ENCODE assay signal across 21 cellular contexts in the genomic region with DNA sequence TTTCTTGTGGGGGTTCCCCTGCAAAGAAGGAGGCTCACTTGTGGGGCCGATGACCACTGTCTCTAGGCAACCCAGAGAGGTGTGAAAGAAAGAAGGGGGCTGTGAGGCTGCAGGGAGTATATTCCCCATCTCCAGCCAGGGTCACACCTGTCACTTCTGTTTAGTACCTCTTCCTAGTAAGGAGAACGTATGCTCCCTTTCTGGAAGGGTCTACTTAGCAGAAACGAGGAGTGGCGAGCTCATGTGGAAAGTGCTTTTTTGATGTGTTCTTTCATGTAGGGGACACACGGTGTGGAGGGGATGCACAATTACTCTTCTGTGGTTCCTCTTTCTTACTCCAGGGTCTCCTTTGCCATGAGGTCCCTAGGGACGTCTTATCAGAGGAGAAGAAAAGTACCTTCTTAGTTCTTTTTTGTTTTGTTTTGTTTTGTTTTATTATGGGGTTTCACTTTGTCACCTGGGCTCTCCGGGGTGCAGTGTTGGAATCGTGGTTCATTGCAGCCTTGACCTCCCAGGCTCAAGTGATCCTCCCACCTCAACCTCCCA. TPM values are rescaled to one million over a fixed set of nuclear protein-coding genes. Genes with fewer than 3 reads are reported as not detected.
DNase-seq lines count a peak whose midpoint lies in the region; ATAC-seq and TF ChIP-seq lines count a peak whose summit lies in the region.
"Had no signal": no experiment of that assay in that cellular context is flagged by ENCODE, and none has a peak within 500 bp of the region (broad histone marks: within the 10 kb centered on the region; RNA-seq: fewer than 3 reads in every experiment).

No MANE protein-coding gene starts in this region.

- peak overlapping the region; percentile 17 for H3K4me3 Mint-ChIP-seq in activated CD4-positive, alpha-beta memory T cell treated with anti-CD3 and anti-CD28 coated beads for 36 hours
- H3K4me3 Mint-ChIP-seq in activated CD4-positive, alpha-beta memory T cell treated with anti-CD3 and anti-CD28 coated beads, Interleukin-2, amount 10 ng/mL, durations not matched to agents 7 days and 5 days, result no peak overlapping the region
- peak overlapping the region; percentile 54 for H3K4me3 Mint-ChIP-seq in activated CD8-positive, alpha-beta T cell treated with anti-CD3 and anti-CD28 coated beads for 36 hours
- peak overlapping the region; percentile 65 for H3K4me3 Mint-ChIP-seq in stimulated activated effector memory CD8-positive, alpha-beta T cell treated with anti-CD3 and anti-CD28 coated beads, Interleukin-12 subunit alpha, Interleukin-12 subunit beta, amount 100 ng/mL, for 72 hours
- H3K4me3 Mint-ChIP-seq: GM23338, nephron had no signal

- POLR2A ChIA-PET in activated CD4-positive, alpha-beta memory T cell treated with anti-CD3 and anti-CD28 coated beads for 36 hours (lab: Charles Lee), result no interaction called here
- POLR2A ChIA-PET in activated CD4-positive, alpha-beta memory T cell treated with anti-CD3 and anti-CD28 coated beads, Interleukin-2, amount 10 ng/mL, durations not matched to agents 7 days and 5 days (lab: Charles Lee), result interaction anchor here (0.7 to 1.6 kb wide), 4 partner anchors 11 to 33 kb away, joined by 3 to 4 read pairs (median 4); no protein-coding TSS in a partner anchor
- POLR2A ChIA-PET in activated CD8-positive, alpha-beta T cell treated with anti-CD3 and anti-CD28 coated beads for 36 hours (lab: Charles Lee), result interaction anchor here (0.9 to 5.9 kb wide), 6 partner anchors 8 to 99 kb away, joined by 3 to 39 read pairs (median 10); a partner anchor contains a TSS

- no peaks in the 10 kb centered on the region for H3K27me3 Mint-ChIP-seq in activated CD4-positive, alpha-beta memory T cell treated with anti-CD3 and anti-CD28 coated beads for 36 hours
- H3K27me3 Mint-ChIP-seq in activated CD4-positive, alpha-beta memory T cell treated with anti-CD3 and anti-CD28 coated beads, Interleukin-2, amount 10 ng/mL, durations not matched to agents 7 days and 5 days, result no peaks in the 10 kb centered on the region
- no peaks in the 10 kb centered on the region for H3K27me3 Mint-ChIP-seq in activated CD8-positive, alpha-beta T cell treated with anti-CD3 and anti-CD28 coated beads for 36 hours

- no peak for TF ChIP-seq CTCF in activated CD8-positive, alpha-beta T cell treated with anti-CD3 and anti-CD28 coated beads for 36 hours (IDR thresholded peaks at IDR 0.05)
- TF ChIP-seq CTCF in coronary artery (IDR thresholded peaks at IDR 0.05), result no peak

- peak overlapping the region; percentile 78 for H3K27ac Mint-ChIP-seq in activated CD4-positive, alpha-beta memory T cell treated with anti-CD3 and anti-CD28 coated beads for 36 hours
- H3K27ac Mint-ChIP-seq in activated CD4-positive, alpha-beta memory T cell treated with anti-CD3 and anti-CD28 coated beads, Interleukin-2, amount 10 ng/mL, durations not matched to agents 7 days and 5 days, result no peak overlapping the region
- peak overlapping the region; percentile 83 for H3K27ac Mint-ChIP-seq in activated CD8-positive, alpha-beta T cell treated with anti-CD3 and anti-CD28 coated beads for 36 hours
- no peak overlapping the region for H3K27ac Mint-ChIP-seq in stimulated activated effector memory CD8-positive, alpha-beta T cell treated with anti-CD3 and anti-CD28 coated beads, Interleukin-12 subunit alpha, Interleukin-12 subunit beta, amount 100 ng/mL, for 72 hours
- H3K27ac Mint-ChIP-seq: GM23338, nephron had no signal

- intact Hi-C loops in activated CD4-positive, alpha-beta memory T cell treated with anti-CD3 and anti-CD28 coated beads for 36 hours (cut with micrococcal nuclease), result loop anchor here (1.0 kb wide), 1 partner anchor 9 kb away; no protein-coding TSS in a partner anchor
- intact Hi-C loops in activated CD8-positive, alpha-beta T cell treated with anti-CD3 and anti-CD28 coated beads for 36 hours (cut with micrococcal nuclease), result loop anchor here (2.0 kb wide), 1 partner anchor 15 kb away; no protein-coding TSS in a partner anchor

- DNase-seq in activated CD4-positive, alpha-beta memory T cell treated with anti-CD3 and anti-CD28 coated beads for 36 hours, result peak; percentile 36
- DNase-seq in activated CD4-positive, alpha-beta memory T cell treated with anti-CD3 and anti-CD28 coated beads, Interleukin-2, amount 10 ng/mL, durations not matched to agents 7 days and 5 days, result no peak
- DNase-seq in activated CD8-positive, alpha-beta T cell treated with anti-CD3 and anti-CD28 coated beads for 36 hours, result peak; percentile 69
- DNase-seq in stimulated activated effector memory CD8-positive, alpha-beta T cell treated with anti-CD3 and anti-CD28 coated beads, Interleukin-12 subunit alpha, Interleukin-12 subunit beta, amount 100 ng/mL, for 72 hours (ENCODE audit: low spot score in 2 of 2), result no peak
- DNase-seq in coronary artery (ENCODE audit: low spot score), result no peak
- no peak for DNase-seq in SHP77 (lab: John Stamatoyannopoulos, UW)
- DNase-seq in iPS-NIHi11 (ENCODE audit: low spot score), result no peak
- DNase-seq: activated CD4-positive, alpha-beta T cell treated with anti-CD3 and anti-CD28 coated beads, Interleukin-2, amount 50 U/mL, for 4 hours; activated naive CD4-positive, alpha-beta T cell treated with anti-CD3 and anti-CD28 coated beads, Interleukin-2, amount 50 U/mL, for 16 hours; foreskin melanocyte; lower lobe of right lung; NCI-H1105; stimulated activated CD4-positive, alpha-beta T cell treated with anti-CD3 and anti-CD28 coated beads, Interleukin-12 subunit alpha, Interleukin-12 subunit beta, amount 100 ng/mL, for 4 hours; substantia nigra; T1000 had no signal

- CTCF ChIA-PET in activated CD4-positive, alpha-beta memory T cell treated with anti-CD3 and anti-CD28 coated beads for 36 hours (lab: Charles Lee), result interaction anchor here (0.8 to 1.3 kb wide), 3 partner anchors 22 to 747 kb away, joined by 3 read pairs; no protein-coding TSS in a partner anchor
- CTCF ChIA-PET in activated CD4-positive, alpha-beta memory T cell treated with anti-CD3 and anti-CD28 coated beads, Interleukin-2, amount 10 ng/mL, durations not matched to agents 7 days and 5 days (lab: Charles Lee), result no interaction called here
- CTCF ChIA-PET in activated CD8-positive, alpha-beta T cell treated with anti-CD3 and anti-CD28 coated beads for 36 hours (lab: Charles Lee), result interaction anchor here (1.0 to 1.5 kb wide), 2 partner anchors 83 to 458 kb away, joined by 3 to 4 read pairs; no protein-coding TSS in a partner anchor

- H3K4me1 Mint-ChIP-seq in activated CD4-positive, alpha-beta memory T cell treated with anti-CD3 and anti-CD28 coated beads for 36 hours (ENCODE audit: low read depth), result peaks cover 81% of the 10 kb centered on the region
- H3K4me1 Mint-ChIP-seq in activated CD4-positive, alpha-beta memory T cell treated with anti-CD3 and anti-CD28 coated beads, Interleukin-2, amount 10 ng/mL, durations not matched to agents 7 days and 5 days, result peaks cover 30% of the 10 kb centered on the region
- H3K4me1 Mint-ChIP-seq in activated CD8-positive, alpha-beta T cell treated with anti-CD3 and anti-CD28 coated beads for 36 hours (ENCODE audit: low read depth), result peaks cover 80% of the 10 kb centered on the region
- H3K4me1 Mint-ChIP-seq in stimulated activated effector memory CD8-positive, alpha-beta T cell treated with anti-CD3 and anti-CD28 coated beads, Interleukin-12 subunit alpha, Interleukin-12 subunit beta, amount 100 ng/mL, for 72 hours, result peaks cover 11% of the 10 kb centered on the region
- H3K4me1 Mint-ChIP-seq: nephron had no signal

- H3K4me3 ChIP-seq in coronary artery, result no peak overlapping the region
- H3K4me3 ChIP-seq: GM23338, lower lobe of right lung had no signal

- peaks cover 29% of the 10 kb centered on the region for H3K36me3 Mint-ChIP-seq in activated CD4-positive, alpha-beta memory T cell treated with anti-CD3 and anti-CD28 coated beads for 36 hours
- H3K36me3 Mint-ChIP-seq in activated CD4-positive, alpha-beta memory T cell treated with anti-CD3 and anti-CD28 coated beads, Interleukin-2, amount 10 ng/mL, durations not matched to agents 7 days and 5 days (ENCODE audit: low read depth), result peaks cover 74% of the 10 kb centered on the region
- peaks cover 70% of the 10 kb centered on the region for H3K36me3 Mint-ChIP-seq in activated CD8-positive, alpha-beta T cell treated with anti-CD3 and anti-CD28 coated beads for 36 hours (ENCODE audit: low read depth)
- peaks cover 61% of the 10 kb centered on the region for H3K36me3 Mint-ChIP-seq in stimulated activated effector memory CD8-positive, alpha-beta T cell treated with anti-CD3 and anti-CD28 coated beads, Interleukin-12 subunit alpha, Interleukin-12 subunit beta, amount 100 ng/mL, for 72 hours

- H3K9me3 Mint-ChIP-seq in activated CD4-positive, alpha-beta memory T cell treated with anti-CD3 and anti-CD28 coated beads for 36 hours, result peaks cover 16% of the 10 kb centered on the region
- H3K9me3 Mint-ChIP-seq in activated CD4-positive, alpha-beta memory T cell treated with anti-CD3 and anti-CD28 coated beads, Interleukin-2, amount 10 ng/mL, durations not matched to agents 7 days and 5 days, result peaks cover 16% of the 10 kb centered on the region
- H3K9me3 Mint-ChIP-seq in activated CD8-positive, alpha-beta T cell treated with anti-CD3 and anti-CD28 coated beads for 36 hours, result peaks cover 17% of the 10 kb centered on the region
- H3K9me3 Mint-ChIP-seq in stimulated activated effector memory CD8-positive, alpha-beta T cell treated with anti-CD3 and anti-CD28 coated beads, Interleukin-12 subunit alpha, Interleukin-12 subunit beta, amount 100 ng/mL, for 72 hours, result peaks cover 8% of the 10 kb centered on the region

- peak; percentile 58 for ATAC-seq in GM19351 (IDR thresholded peaks at IDR 0.05; ENCODE audit: unreplicated experiment)
- peak; percentile 75 for ATAC-seq in activated CD8-positive, alpha-beta T cell treated with anti-CD3 and anti-CD28 coated beads for 36 hours
- ATAC-seq in stimulated activated effector memory CD8-positive, alpha-beta T cell treated with anti-CD3 and anti-CD28 coated beads, Interleukin-12 subunit alpha, Interleukin-12 subunit beta, amount 100 ng/mL, for 72 hours, result peak; percentile 66
- ATAC-seq: GM23338, lower lobe of right lung, Right ventricle myocardium inferior had no signal

- no peak overlapping the region for H3K27ac ChIP-seq in coronary artery
- H3K27ac ChIP-seq: HL-60, KMS-11, lower lobe of right lung had no signal

RNA-seq across cellular contexts. Expression of a gene that starts 58.3 kb away (rescaled TPM):
- 100 to 1,000 TPM; 142 to 147 TPM for total RNA-seq in activated CD4-positive, alpha-beta memory T cell treated with anti-CD3 and anti-CD28 coated beads for 36 hours
- 100 to 1,000 TPM; 186 to 195 TPM for total RNA-seq in activated CD4-positive, alpha-beta memory T cell treated with anti-CD3 and anti-CD28 coated beads, Interleukin-2, amount 10 ng/mL, durations not matched to agents 7 days and 5 days
- total RNA-seq in activated CD8-positive, alpha-beta T cell treated with anti-CD3 and anti-CD28 coated beads for 36 hours, result 100 to 1,000 TPM; 193 to 194 TPM

Comparison
In these comparisons a context has a peak if more than half of its experiments do, and no peak if none do; other contexts are left out.
1. DNase-seq: peak in activated CD4-positive, alpha-beta memory T cell treated with anti-CD3 and anti-CD28 coated beads for 36 hours (single experiment) and activated CD8-positive, alpha-beta T cell treated with anti-CD3 and anti-CD28 coated beads for 36 hours (single experiment); none in activated CD4-positive, alpha-beta memory T cell treated with anti-CD3 and anti-CD28 coated beads, Interleukin-2, amount 10 ng/mL, durations not matched to agents 7 days and 5 days (single experiment), stimulated activated effector memory CD8-positive, alpha-beta T cell treated with anti-CD3 and anti-CD28 coated beads, Interleukin-12 subunit alpha, Interleukin-12 subunit beta, amount 100 ng/mL, for 72 hours (0 of 2), coronary artery (single experiment), SHP77 (0 of 2) and iPS-NIHi11 (single experiment).
2. H3K27ac Mint-ChIP-seq: peak in activated CD4-positive, alpha-beta memory T cell treated with anti-CD3 and anti-CD28 coated beads for 36 hours (single experiment) and activated CD8-positive, alpha-beta T cell treated with anti-CD3 and anti-CD28 coated beads for 36 hours (single experiment); none in activated CD4-positive, alpha-beta memory T cell treated with anti-CD3 and anti-CD28 coated beads, Interleukin-2, amount 10 ng/mL, durations not matched to agents 7 days and 5 days (single experiment) and stimulated activated effector memory CD8-positive, alpha-beta T cell treated with anti-CD3 and anti-CD28 coated beads, Interleukin-12 subunit alpha, Interleukin-12 subunit beta, amount 100 ng/mL, for 72 hours (single experiment).
3. Peak in every context shown above with its lines, with median percentiles within 50 percentile points of each other: ATAC-seq.